ENCODE assay signal across 8 cellular contexts in genomic region chr10:103193820-103194529, GRCh38. TPM values are rescaled to one million over a fixed set of nuclear protein-coding genes. Genes with fewer than 3 reads are reported as not detected.
DNase-seq lines count a peak whose midpoint lies in the region; ATAC-seq and TF ChIP-seq lines count a peak whose summit lies in the region.

No MANE protein-coding gene starts in this region.

- no peaks in the 10 kb centered on the region for H3K27me3 Mint-ChIP-seq in naive thymus-derived CD4-positive, alpha-beta T cell

- peaks cover 0 to 10% (median 0%) of the 10 kb centered on the region in 5 donors for H3K36me3 Mint-ChIP-seq in naive thymus-derived CD4-positive, alpha-beta T cell

- no peaks in the 10 kb centered on the region for H3K9me2 ChIP-seq in Karpas-422 (replicated peaks; ENCODE audit: insufficient read depth, low read length)

- intact Hi-C loops in mammary epithelial cell (cut with micrococcal nuclease): loop anchor here (2.0 kb wide), 2 partner anchors 37 to 275 kb away; partner anchors contain the start of gene CNNM2
- intact Hi-C loops in naive thymus-derived CD4-positive, alpha-beta T cell (cut with micrococcal nuclease): loop anchor here (1.0 to 10.0 kb wide), 7 partner anchors 51 to 549 kb away; partner anchors contain the start of genes BORCS7 (in 2 of the 2), ARL3 (in 1 of the 2), CNNM2 (in 1 of the 2) and RPEL1 (in 1 of the 2)

- peaks cover 33% of the 10 kb centered on the region for H3K4me1 ChIP-seq in Karpas-422 (ENCODE audit: low read length)
- peaks cover 7% of the 10 kb centered on the region for H3K4me1 ChIP-seq in mammary epithelial cell (ENCODE audit: insufficient read depth, low read length)
- H3K4me1 ChIP-seq in naive thymus-derived CD4-positive, alpha-beta T cell (ENCODE audit: control insufficient read depth in 2 of 2, insufficient read depth in 2 of 2, low read length in 2 of 2): peaks cover 6 to 21% of the 10 kb centered on the region in 2 donors

- H3K4me3 Mint-ChIP-seq in naive thymus-derived CD4-positive, alpha-beta T cell: peak overlapping the region; percentile 80 to 100 (median 92)

- H3K9ac ChIP-seq in Karpas-422 (ENCODE audit: low read length): peak overlapping the region; percentile 88
- H3K9ac ChIP-seq in mammary epithelial cell (ENCODE audit: insufficient read depth, low read length): no peak overlapping the region

- H3K36me3 ChIP-seq in Karpas-422 (ENCODE audit: insufficient read depth, low read length) (0 out of 2 replicates have a peak, but pooled peaks cover 3% of the 10 kb centered on the region), mammary epithelial cell (ENCODE audit: insufficient read depth, low read length) (no peaks in the 10 kb centered on the region)
- peaks cover 0 to 4% (median 0%) of the 10 kb centered on the region in 3 experiments for H3K36me3 ChIP-seq in naive thymus-derived CD4-positive, alpha-beta T cell (ENCODE audit: control insufficient read depth in 2 of 3, insufficient read depth in 3 of 3, low read length in 3 of 3)

- no peak for ATAC-seq in naive thymus-derived CD4-positive, alpha-beta T cell
- ATAC-seq in GM19397 (IDR thresholded peaks at IDR 0.05; ENCODE audit: unreplicated experiment): no peak

- H3K9me3 Mint-ChIP-seq in naive thymus-derived CD4-positive, alpha-beta T cell: peaks cover 0 to 3% (median 0%) of the 10 kb centered on the region in 11 donors

- no peak for TF ChIP-seq CTCF in mammary epithelial cell (conservative IDR thresholded peaks at IDR 0.05 in 1 of 2, IDR thresholded peaks at IDR 0.05 in 1 of 2; ENCODE audit: extremely low read depth in 1 of 2, insufficient read depth in 1 of 2, low read depth in 1 of 2, low read length in 2 of 2)

- DNase-seq in GF-D8 (lab: John Stamatoyannopoulos, UW) (peak; percentile 22), Karpas-422 (peak; percentile 47), mammary epithelial cell (no peak), DMS114 treated with DMSO at 0.1 percent for 48 hours (lab: John Stamatoyannopoulos, UW; ENCODE audit: unreplicated experiment) (no peak), T-helper 9 cell (no peak), amygdala (lab: John Stamatoyannopoulos, UW) (no peak)
- no peak for DNase-seq in naive thymus-derived CD4-positive, alpha-beta T cell

- no peaks in the 10 kb centered on the region for H3K9me3 ChIP-seq in Karpas-422 (ENCODE audit: low read length)
- no peaks in the 10 kb centered on the region for H3K9me3 ChIP-seq in mammary epithelial cell (replicated peaks; ENCODE audit: insufficient read depth, low read length)
- H3K9me3 ChIP-seq in naive thymus-derived CD4-positive, alpha-beta T cell (ENCODE audit: control insufficient read depth in 2 of 3, low read length in 3 of 3): no peaks in the 10 kb centered on the region

- 82% methylated on average over 14 of the region's 14 CpGs for WGBS in mammary epithelial cell (ENCODE audit: low coverage, missing lambda C conversion rate)

- H3K27me3 ChIP-seq in Karpas-422 (ENCODE audit: low read length): no peaks in the 10 kb centered on the region; the same call in 1 of the 2 replicates
- no peaks in the 10 kb centered on the region for H3K27me3 ChIP-seq in mammary epithelial cell (ENCODE audit: insufficient read depth, low read length)
- H3K27me3 ChIP-seq in naive thymus-derived CD4-positive, alpha-beta T cell (ENCODE audit: control insufficient read depth in 2 of 2, insufficient read depth in 2 of 2, low read length in 2 of 2): no peaks in the 10 kb centered on the region

- CTCF ChIA-PET in mammary epithelial cell (lab: Charles Lee; ENCODE audit: low non-redundant PET): no interaction called here
- CTCF ChIA-PET in naive thymus-derived CD4-positive, alpha-beta T cell (lab: Charles Lee): no interaction called here

- H3K4me2 ChIP-seq in Karpas-422 (ENCODE audit: low read depth, low read length, poor library complexity, severe bottlenecking) (peak overlapping the region; percentile 79), mammary epithelial cell (ENCODE audit: insufficient read depth, low read depth, low read length) (peak overlapping the region; percentile 81)

- H3K4me1 Mint-ChIP-seq in naive thymus-derived CD4-positive, alpha-beta T cell: peaks cover 26 to 42% (median 31%) of the 10 kb centered on the region in 7 donors

- in situ Hi-C loops in mammary epithelial cell (cut with MboI; ENCODE audit: low sequenced_read_pairs in 2 of 2): no loop called here

- POLR2A ChIA-PET in naive thymus-derived CD4-positive, alpha-beta T cell (lab: Charles Lee): interaction anchor here (0.6 to 1.7 kb wide), 3 partner anchors 11 to 549 kb away, joined by 3 to 14 read pairs (median 3); partner anchors contain the start of gene TAF5

- H4K20me1 ChIP-seq in Karpas-422 (ENCODE audit: insufficient read depth, low read depth, low read length): no peaks in the 10 kb centered on the region
- H4K20me1 ChIP-seq in mammary epithelial cell (ENCODE audit: insufficient read depth, low read length): no peaks in the 10 kb centered on the region

- H3K4me3 ChIP-seq in Karpas-422 (ENCODE audit: low read length) (peak overlapping the region; percentile 87), mammary epithelial cell (replicated peaks in 1 of 3; ENCODE audit: insufficient read depth in 1 of 3, low read depth in 2 of 3, low read length in 3 of 3) (no peak overlapping the region)
- peak overlapping the region; percentile 25 for H3K4me3 ChIP-seq in naive thymus-derived CD4-positive, alpha-beta T cell (ENCODE audit: low read length)

- no TSS peak for BruUV-seq in mammary epithelial cell (replicated peaks; lab: Mats Ljungman, UMichigan)

- H3K27ac Mint-ChIP-seq in naive thymus-derived CD4-positive, alpha-beta T cell: peak overlapping the region; percentile 44 to 96 (median 83)

- H3K27ac ChIP-seq in Karpas-422 (ENCODE audit: low read length): no peak overlapping the region
- H3K27ac ChIP-seq in mammary epithelial cell (ENCODE audit: insufficient read depth, low read depth, low read length): no peak overlapping the region
- H3K27ac ChIP-seq in naive thymus-derived CD4-positive, alpha-beta T cell (ENCODE audit: low read depth, low read length): peak overlapping the region; percentile 16

- peak overlapping the region; percentile 88; the same call in 1 of the 2 replicates for H2AFZ ChIP-seq in Karpas-422 (ENCODE audit: low read length)
- peak overlapping the region; percentile 91 for H2AFZ ChIP-seq in mammary epithelial cell (ENCODE audit: low read depth, low read length)

- peaks cover 37% of the 10 kb centered on the region for H3K79me2 ChIP-seq in Karpas-422 (ENCODE audit: low read length)
- H3K79me2 ChIP-seq in mammary epithelial cell (ENCODE audit: insufficient read depth, low read length): peaks cover 39% of the 10 kb centered on the region

- dilution Hi-C loops in mammary epithelial cell (cut with HindIII; ENCODE audit: low sequenced_read_pairs): loop anchor here (5.0 to 10.0 kb wide), 2 partner anchors 43 to 49 kb away; no protein-coding TSS in a partner anchor

RNA-seq across cellular contexts. Expression of gene NT5C2, which starts 0.9 kb away (rescaled TPM):
- total RNA-seq in Karpas-422 (2014; rRNA removed; shearing (Covaris generic); ENCODE audit: low replicate concordance): 45.5 and 88.3 TPM in 2 replicates
- total RNA-seq in mammary epithelial cell: 10 to 100 TPM; 53.2 to 62.4 TPM
- polyA plus RNA-seq in mammary epithelial cell: 31.4 TPM
- 29.7 TPM for polyA minus RNA-seq in mammary epithelial cell
- 10 to 100 TPM; 53.8 to 87.8 (median 72.3) TPM for total RNA-seq in naive thymus-derived CD4-positive, alpha-beta T cell
- polyA plus RNA-seq in naive thymus-derived CD4-positive, alpha-beta T cell: 10 to 100 TPM; 48.7 to 60.6 TPM

RNA-seq across cellular contexts. Expression of gene RPEL1, which starts 51.7 kb away (rescaled TPM):
- total RNA-seq in Karpas-422 (2014; rRNA removed; shearing (Covaris generic); ENCODE audit: low replicate concordance): not detected in 2 replicates
- total RNA-seq in mammary epithelial cell: under 1 TPM in 1 of 2 donors, not detected in 1; 0.17 TPM
- polyA plus RNA-seq in mammary epithelial cell: 0.12 TPM
- polyA minus RNA-seq in mammary epithelial cell: not detected
- not detected for total RNA-seq in naive thymus-derived CD4-positive, alpha-beta T cell
- polyA plus RNA-seq in naive thymus-derived CD4-positive, alpha-beta T cell: not detected

Comparison
In these comparisons a context has a peak if more than half of its experiments do, and no peak if none do; other contexts are left out.
1. DNase-seq: peak in GF-D8 (single experiment) and Karpas-422 (single experiment); none in mammary epithelial cell (single experiment), naive thymus-derived CD4-positive, alpha-beta T cell (0 of 9), DMS114 treated with DMSO at 0.1 percent for 48 hours (single experiment), T-helper 9 cell (single experiment) and amygdala (0 of 56).
2. H3K4me3 ChIP-seq: peak in Karpas-422 (single experiment) and naive thymus-derived CD4-positive, alpha-beta T cell (single experiment); none in mammary epithelial cell (0 of 3).